35 cellular contexts compared by ENCODE assay signal in the genomic region with DNA sequence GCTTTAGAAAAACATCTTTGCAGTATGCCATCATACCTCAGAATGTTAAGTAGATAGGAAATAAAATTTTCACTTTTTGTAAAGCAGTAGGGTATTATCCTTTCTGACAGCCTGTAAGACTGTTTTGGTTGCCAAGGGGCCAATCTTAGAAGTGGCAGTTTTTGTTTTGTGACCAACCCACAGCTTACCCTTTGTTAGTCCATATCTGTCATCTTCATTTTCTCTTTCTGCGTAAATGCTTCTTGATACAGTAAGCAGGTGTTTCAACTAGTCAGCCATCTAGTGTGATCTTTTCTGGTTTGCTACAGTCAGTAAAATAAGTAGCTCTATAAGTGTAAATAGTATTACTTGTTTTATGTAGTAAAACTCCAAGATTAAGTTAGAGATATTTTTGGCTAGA.
"Had no signal": no experiment of that assay in that cellular context is flagged by ENCODE, and none has a peak within 500 bp of the region (broad histone marks: within the 10 kb centered on the region; RNA-seq: fewer than 3 reads in every experiment).

No MANE protein-coding gene starts in this region.

- H3K4me3 Mint-ChIP-seq: activated CD4-positive, alpha-beta memory T cell treated with anti-CD3 and anti-CD28 coated beads, Interleukin-2, amount 10 ng/mL, durations not matched to agents 7 days and 5 days; activated CD4-positive, alpha-beta T cell treated with anti-CD3 and anti-CD28 coated beads, Interleukin-2, amount 10 ng/mL, durations not matched to agents 24 days and 14 days; activated naive CD4-positive, alpha-beta T cell treated with anti-CD3 and anti-CD28 coated beads for 36 hours; activated naive CD8-positive, alpha-beta T cell treated with anti-CD3 and anti-CD28 coated beads, Interleukin-2, amount 10 ng/mL, durations not matched to agents 7 days and 5 days; activated T-helper 1 cell treated with anti-CD3 and anti-CD28 coated beads, Interleukin-12 subunit alpha, Interleukin-12 subunit beta, Interleukin-2, Interleukin-4 antibody, amounts not matched to agents 30 ng/mL and 10 ng/mL and 1 ng/mL, durations not matched to agents 14 hours and 24 hours and 36 hours; nephron progenitor cell; stimulated activated effector memory CD8-positive, alpha-beta T cell treated with anti-CD3 and anti-CD28 coated beads, Interleukin-12 subunit alpha, Interleukin-12 subunit beta, amount 100 ng/mL, for 72 hours; stimulated activated naive CD8-positive, alpha-beta T cell treated with anti-CD3 and anti-CD28 coated beads, Interleukin-15, Interleukin-2, amounts not matched to agents 100 ng/mL and 50 ng/mL, for 24 hours; T-helper 1 cell treated with Interleukin-12 subunit alpha and Interleukin-12 subunit beta and Interleukin-4 antibody, amounts not matched to agents 30 μg/mL and 1 μg/mL, for 36 hours had no signal

- H3K36me3 ChIP-seq: brain microvascular endothelial cell, lower lobe of right lung, neutrophil, ovary, thyroid gland, upper lobe of left lung, vagina had no signal

- DNase-seq: activated CD4-positive, alpha-beta memory T cell treated with anti-CD3 and anti-CD28 coated beads, Interleukin-2, amount 10 ng/mL, durations not matched to agents 7 days and 5 days; activated CD4-positive, alpha-beta T cell treated with anti-CD3 and anti-CD28 coated beads, Interleukin-2, amount 10 ng/mL, durations not matched to agents 24 days and 14 days; activated effector memory CD4-positive, alpha-beta T cell treated with anti-CD3 and anti-CD28 coated beads, Interleukin-2, amount 50 U/mL, for 16 hours; activated naive CD4-positive, alpha-beta T cell treated with anti-CD3 and anti-CD28 coated beads for 36 hours; activated naive CD8-positive, alpha-beta T cell treated with anti-CD3 and anti-CD28 coated beads, Interleukin-2, amount 10 ng/mL, durations not matched to agents 7 days and 5 days; activated T-cell treated with anti-CD3 and anti-CD28 coated beads for 4 hours; amniotic stem cell; brain microvascular endothelial cell; dorsolateral prefrontal cortex; effector memory CD4-positive, alpha-beta T cell; kidney glomerular epithelial cell; lower lobe of right lung; mesendoderm; nephron progenitor cell; ovary; stimulated activated CD4-positive, alpha-beta T cell treated with anti-CD3 and anti-CD28 coated beads, Interleukin-4, amount 100 ng/mL, for 24 hours; substantia nigra; T-helper 9 cell; thyroid gland; upper lobe of left lung had no signal

- H3K27ac Mint-ChIP-seq: activated CD4-positive, alpha-beta memory T cell treated with anti-CD3 and anti-CD28 coated beads, Interleukin-2, amount 10 ng/mL, durations not matched to agents 7 days and 5 days; activated CD4-positive, alpha-beta T cell treated with anti-CD3 and anti-CD28 coated beads, Interleukin-2, amount 10 ng/mL, durations not matched to agents 24 days and 14 days; activated naive CD4-positive, alpha-beta T cell treated with anti-CD3 and anti-CD28 coated beads for 36 hours; activated naive CD8-positive, alpha-beta T cell treated with anti-CD3 and anti-CD28 coated beads, Interleukin-2, amount 10 ng/mL, durations not matched to agents 7 days and 5 days; activated T-helper 1 cell treated with anti-CD3 and anti-CD28 coated beads, Interleukin-12 subunit alpha, Interleukin-12 subunit beta, Interleukin-2, Interleukin-4 antibody, amounts not matched to agents 30 ng/mL and 10 ng/mL and 1 ng/mL, durations not matched to agents 14 hours and 24 hours and 36 hours; nephron progenitor cell; progenitor cell of endocrine pancreas; stimulated activated effector memory CD8-positive, alpha-beta T cell treated with anti-CD3 and anti-CD28 coated beads, Interleukin-12 subunit alpha, Interleukin-12 subunit beta, amount 100 ng/mL, for 72 hours; stimulated activated naive CD8-positive, alpha-beta T cell treated with anti-CD3 and anti-CD28 coated beads, Interleukin-15, Interleukin-2, amounts not matched to agents 100 ng/mL and 50 ng/mL, for 24 hours; T-helper 1 cell treated with Interleukin-12 subunit alpha and Interleukin-12 subunit beta and Interleukin-4 antibody, amounts not matched to agents 30 μg/mL and 1 μg/mL, for 36 hours had no signal

- H3K9me3 ChIP-seq: lower lobe of right lung, neutrophil, ovary, thyroid gland, upper lobe of left lung, vagina had no signal

- FAIRE-seq: astrocyte, frontal cortex, TTC549 had no signal

- H3K9me3 Mint-ChIP-seq: activated CD4-positive, alpha-beta memory T cell treated with anti-CD3 and anti-CD28 coated beads, Interleukin-2, amount 10 ng/mL, durations not matched to agents 7 days and 5 days; activated CD4-positive, alpha-beta T cell treated with anti-CD3 and anti-CD28 coated beads, Interleukin-2, amount 10 ng/mL, durations not matched to agents 24 days and 14 days; activated T-helper 1 cell treated with anti-CD3 and anti-CD28 coated beads, Interleukin-12 subunit alpha, Interleukin-12 subunit beta, Interleukin-2, Interleukin-4 antibody, amounts not matched to agents 30 ng/mL and 10 ng/mL and 1 ng/mL, durations not matched to agents 14 hours and 24 hours and 36 hours; stimulated activated effector memory CD8-positive, alpha-beta T cell treated with anti-CD3 and anti-CD28 coated beads, Interleukin-12 subunit alpha, Interleukin-12 subunit beta, amount 100 ng/mL, for 72 hours; stimulated activated naive CD8-positive, alpha-beta T cell treated with anti-CD3 and anti-CD28 coated beads, Interleukin-15, Interleukin-2, amounts not matched to agents 100 ng/mL and 50 ng/mL, for 24 hours; T-helper 1 cell treated with Interleukin-12 subunit alpha and Interleukin-12 subunit beta and Interleukin-4 antibody, amounts not matched to agents 30 μg/mL and 1 μg/mL, for 36 hours had no signal

- H3K27me3 ChIP-seq: brain microvascular endothelial cell, dorsolateral prefrontal cortex, neutrophil, ovary, thyroid gland, upper lobe of left lung, vagina had no signal

- ATAC-seq: left lobe of liver; lower lobe of right lung; sciatic nerve; stimulated activated effector memory CD8-positive, alpha-beta T cell treated with anti-CD3 and anti-CD28 coated beads, Interleukin-12 subunit alpha, Interleukin-12 subunit beta, amount 100 ng/mL, for 72 hours had no signal

- H3K27ac ChIP-seq: brain microvascular endothelial cell, coronary artery, dorsolateral prefrontal cortex, lower lobe of right lung, neutrophil, ovary, skin epidermis, thyroid gland, upper lobe of left lung, vagina, VCaP had no signal

- H3K27me3 Mint-ChIP-seq: activated CD4-positive, alpha-beta memory T cell treated with anti-CD3 and anti-CD28 coated beads, Interleukin-2, amount 10 ng/mL, durations not matched to agents 7 days and 5 days; activated CD4-positive, alpha-beta T cell treated with anti-CD3 and anti-CD28 coated beads, Interleukin-2, amount 10 ng/mL, durations not matched to agents 24 days and 14 days; activated naive CD8-positive, alpha-beta T cell treated with anti-CD3 and anti-CD28 coated beads, Interleukin-2, amount 10 ng/mL, durations not matched to agents 7 days and 5 days; progenitor cell of endocrine pancreas; stimulated activated naive CD8-positive, alpha-beta T cell treated with anti-CD3 and anti-CD28 coated beads, Interleukin-15, Interleukin-2, amounts not matched to agents 100 ng/mL and 50 ng/mL, for 24 hours had no signal

- H3K36me3 Mint-ChIP-seq: stimulated activated effector memory CD8-positive, alpha-beta T cell treated with anti-CD3 and anti-CD28 coated beads, Interleukin-12 subunit alpha, Interleukin-12 subunit beta, amount 100 ng/mL, for 72 hours had no signal

- H3K4me3 ChIP-seq: coronary artery, dorsolateral prefrontal cortex, lower lobe of right lung, ovary, skin epidermis, thyroid gland, upper lobe of left lung, vagina had no signal
